ENCODE assay signal across 23 cellular contexts in the genomic region with DNA sequence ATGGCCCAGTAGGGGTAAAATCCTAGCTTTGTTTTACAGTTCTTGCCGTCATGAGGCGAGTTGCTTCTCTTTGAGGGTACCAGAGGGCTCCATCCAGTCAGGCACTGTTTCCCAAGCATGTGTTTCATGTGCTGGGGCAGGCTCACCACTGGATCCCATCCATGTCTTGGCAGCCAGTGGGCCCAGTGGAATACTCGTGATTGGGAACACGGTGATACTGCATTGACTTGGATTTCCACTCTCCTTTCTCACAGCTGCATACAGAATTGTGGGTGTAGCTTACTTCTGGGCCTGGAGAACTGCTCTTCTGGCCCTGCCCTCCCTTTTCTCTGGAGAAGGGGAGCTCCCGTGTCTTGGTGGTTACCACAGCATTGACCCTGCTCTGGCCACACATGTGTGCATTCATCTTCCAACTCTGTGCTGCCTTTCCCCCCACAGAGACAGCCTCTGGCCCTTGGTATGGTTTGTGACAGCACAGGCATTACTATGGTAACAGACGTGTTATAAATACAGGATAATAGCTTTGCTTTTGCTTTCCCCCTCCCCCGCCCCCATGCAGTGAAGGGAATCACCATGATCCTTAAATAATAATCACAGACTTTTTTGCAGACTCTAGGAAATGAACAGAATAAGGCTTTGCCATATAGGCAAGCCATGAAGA. TPM values are rescaled to one million over a fixed set of nuclear protein-coding genes. Genes with fewer than 3 reads are reported as not detected.
DNase-seq lines count a peak whose midpoint lies in the region; TF ChIP-seq lines count a peak whose summit lies in the region.
"Had no signal": no experiment of that assay in that cellular context is flagged by ENCODE, and none has a peak within 500 bp of the region (broad histone marks: within the 10 kb centered on the region; RNA-seq: fewer than 3 reads in every experiment).

No MANE protein-coding gene starts in this region.

- H3K36me3 ChIP-seq in tibial nerve (peaks cover 0 to 6% (median 0%) of the 10 kb centered on the region in 3 donors), SJCRH30 (peaks cover 21% of the 10 kb centered on the region), transverse colon (no peaks in the 10 kb centered on the region)
- H3K36me3 ChIP-seq: stomach had no signal

- TF ChIP-seq CTCF in fibroblast of the aortic adventitia (IDR thresholded peaks at IDR 0.05; ENCODE audit: insufficient read depth, low read length) (no peak), nephron (IDR thresholded peaks at IDR 0.05; ENCODE audit: unreplicated experiment in 3 of 3) (no peak), tibial nerve (IDR thresholded peaks at IDR 0.05) (no peak), transverse colon (IDR thresholded peaks at IDR 0.05) (no peak)

- no peak overlapping the region for H3K4me3 ChIP-seq in fibroblast of the aortic adventitia (ENCODE audit: low read depth, low read length)
- no peak overlapping the region for H3K4me3 ChIP-seq in tibial nerve
- no peak overlapping the region for H3K4me3 ChIP-seq in SJCRH30
- H3K4me3 ChIP-seq in transverse colon = no peak overlapping the region
- H3K4me3 ChIP-seq: GM12878, GM23248, stomach had no signal

- TF ChIP-seq POLR2A in tibial nerve (IDR thresholded peaks at IDR 0.05) (no peak), transverse colon (IDR thresholded peaks at IDR 0.05) (no peak)

- peak overlapping the region; percentile 44 to 81 (median 69) for H3K27ac Mint-ChIP-seq in nephron
- H3K27ac Mint-ChIP-seq: activated CD4-positive, alpha-beta T cell treated with anti-CD3 and anti-CD28 coated beads, Interleukin-2, amount 10 ng/mL, durations not matched to agents 24 days and 14 days; activated naive CD8-positive, alpha-beta T cell treated with anti-CD3 and anti-CD28 coated beads, Interleukin-2, amount 50 U/mL, for 24 hours; mesothelial cell of epicardium; natural killer cell treated with Interleukin-12 subunit alpha and Interleukin-12 subunit beta and Interleukin-15 and Interleukin-18, amount 100 ng/mL, for 72 hours had no signal

- no peak overlapping the region for H3K4me3 Mint-ChIP-seq in nephron
- H3K4me3 Mint-ChIP-seq: activated CD4-positive, alpha-beta T cell treated with anti-CD3 and anti-CD28 coated beads, Interleukin-2, amount 10 ng/mL, durations not matched to agents 24 days and 14 days; activated naive CD8-positive, alpha-beta T cell treated with anti-CD3 and anti-CD28 coated beads, Interleukin-2, amount 50 U/mL, for 24 hours; mesothelial cell of epicardium; natural killer cell treated with Interleukin-12 subunit alpha and Interleukin-12 subunit beta and Interleukin-15 and Interleukin-18, amount 100 ng/mL, for 72 hours had no signal

- intact Hi-C loops in transverse colon (cut with DNase I; ENCODE audit: low total_unique reads) = no loop called here

- WGBS in tibial nerve, 2 donors = 49 to 56% methylated on average over 7 of the region's 7 CpGs
- 74 to 80% methylated on average over 1 to 7 of the region's 7 CpGs for WGBS in transverse colon (ENCODE audit: low coverage in 1 of 2), 2 donors

- no peaks in the 10 kb centered on the region for H3K27me3 ChIP-seq in tibial nerve
- no peaks in the 10 kb centered on the region for H3K27me3 ChIP-seq in SJCRH30
- no peaks in the 10 kb centered on the region for H3K27me3 ChIP-seq in transverse colon
- H3K27me3 ChIP-seq: stomach had no signal

- peaks cover 22% of the 10 kb centered on the region for H3K9me3 Mint-ChIP-seq in nephron
- H3K9me3 Mint-ChIP-seq: natural killer cell treated with Interleukin-12 subunit alpha and Interleukin-12 subunit beta and Interleukin-15 and Interleukin-18, amount 100 ng/mL, for 72 hours had no signal

- peaks cover 26% of the 10 kb centered on the region for H3K4me1 Mint-ChIP-seq in nephron
- H3K4me1 Mint-ChIP-seq: activated CD4-positive, alpha-beta T cell treated with anti-CD3 and anti-CD28 coated beads, Interleukin-2, amount 10 ng/mL, durations not matched to agents 24 days and 14 days; activated naive CD8-positive, alpha-beta T cell treated with anti-CD3 and anti-CD28 coated beads, Interleukin-2, amount 50 U/mL, for 24 hours had no signal

- peak in 2 of 3 experiments; percentile 56 to 74 for DNase-seq in NCI-H1417 (lab: John Stamatoyannopoulos, UW)
- DNase-seq in NCI-H1417 treated with DMSO at 0.1 percent for 48 hours (lab: John Stamatoyannopoulos, UW) = no peak
- peak; percentile 16 for DNase-seq in fibroblast of the aortic adventitia (ENCODE audit: low read depth)
- peak; percentile 61 to 73 for DNase-seq in tibial nerve (ENCODE audit: low spot score in 2 of 2)
- DNase-seq in RPMI8226 = no peak
- DNase-seq in SJCRH30 = no peak
- no peak for DNase-seq in transverse colon
- DNase-seq: activated CD4-positive, alpha-beta T cell treated with anti-CD3 and anti-CD28 coated beads, Interleukin-2, amount 10 ng/mL, durations not matched to agents 24 days and 14 days; activated naive CD8-positive, alpha-beta T cell treated with anti-CD3 and anti-CD28 coated beads, Interleukin-2, amount 50 U/mL, for 24 hours; DMS53; foreskin fibroblast; GM23248; NCI-H2081 treated with DMSO at 0.1 percent for 48 hours; NCI-H524; SIG-M5; stimulated activated CD4-positive, alpha-beta T cell treated with anti-CD3 and anti-CD28 coated beads, Interleukin-12 subunit alpha, Interleukin-12 subunit beta, amount 100 ng/mL, for 4 hours; stomach had no signal

- TF ChIP-seq EP300 in tibial nerve (IDR thresholded peaks at IDR 0.05) = peak in 1 of 2 donors; percentile 67
- no peak for TF ChIP-seq EP300 in transverse colon (IDR thresholded peaks at IDR 0.05; ENCODE audit: low read depth)

- H3K4me1 ChIP-seq in tibial nerve = peaks cover 0 to 16% (median 0%) of the 10 kb centered on the region in 4 donors
- H3K4me1 ChIP-seq in SJCRH30 = peaks cover 6% of the 10 kb centered on the region; the same call in 1 of the 2 replicates
- H3K4me1 ChIP-seq in transverse colon = peaks cover 0 to 3% (median 0%) of the 10 kb centered on the region in 4 donors

- H3K27me3 Mint-ChIP-seq in nephron (ENCODE audit: low read depth) = no peaks in the 10 kb centered on the region
- H3K27me3 Mint-ChIP-seq: activated naive CD8-positive, alpha-beta T cell treated with anti-CD3 and anti-CD28 coated beads, Interleukin-2, amount 50 U/mL, for 24 hours had no signal

- in situ Hi-C loops in transverse colon (cut with MboI; ENCODE audit: low pct_ligation_motif_present in 1 of 4, low pct_unique_long_range_greater_than_20kb in 1 of 4, low sequenced_read_pairs in 3 of 4) = no loop called here

- peaks cover 67% of the 10 kb centered on the region for H3K36me3 Mint-ChIP-seq in nephron (ENCODE audit: low read depth)
- H3K36me3 Mint-ChIP-seq: natural killer cell treated with Interleukin-12 subunit alpha and Interleukin-12 subunit beta and Interleukin-15 and Interleukin-18, amount 100 ng/mL, for 72 hours had no signal

- H3K9me3 ChIP-seq in tibial nerve (peaks cover 0 to 14% (median 0%) of the 10 kb centered on the region in 4 donors), SJCRH30 (replicated peaks) (0 out of 2 replicates have a peak, but pooled peaks cover 3% of the 10 kb centered on the region), transverse colon (peaks cover 4% of the 10 kb centered on the region in 2 donors)

- H3K27ac ChIP-seq in tibial nerve (peak overlapping the region in 1 of 4 donors; percentile 13), SJCRH30 (no peak overlapping the region), transverse colon (no peak overlapping the region)
- H3K27ac ChIP-seq: 22Rv1, GM23248, KMS-11 had no signal

RNA-seq across cellular contexts. Expression of a gene that starts 21.6 kb away (rescaled TPM):
- 7.4 and 7.9 TPM in 2 replicates for total RNA-seq in fibroblast of the aortic adventitia (ENCODE audit: low replicate concordance)
- total RNA-seq in tibial nerve = 10 to 100 TPM in 1 of 4 donors, 1 to 10 TPM in 3; 6.0 to 18.4 (median 6.7) TPM
- 7.0 and 7.8 TPM in 2 replicates for total RNA-seq in SJCRH30 (2014; rRNA removed; shearing (Covaris generic))
- total RNA-seq in transverse colon = 10 to 100 TPM in 1 of 4 donors, 1 to 10 TPM in 3; 2.6 to 15.9 (median 4.6) TPM

RNA-seq across cellular contexts. Expression of a gene that starts 52.2 kb away (rescaled TPM):
- total RNA-seq in fibroblast of the aortic adventitia (ENCODE audit: low replicate concordance) = 10.1 and 14.4 TPM in 2 replicates
- 1 to 10 TPM; 8.2 to 9.4 (median 8.6) TPM for total RNA-seq in tibial nerve
- total RNA-seq in SJCRH30 (2014; rRNA removed; shearing (Covaris generic)) = 9.3 TPM in 2 replicates
- 10 to 100 TPM in 3 of 4 donors, 1 to 10 TPM in 1; 3.0 to 32.5 (median 15.6) TPM for total RNA-seq in transverse colon

Comparison
In these comparisons a context has a peak if more than half of its experiments do, and no peak if none do; other contexts are left out.
1. DNase-seq: peak in NCI-H1417 (2 of 3), fibroblast of the aortic adventitia (single experiment) and tibial nerve (2 of 2); none in NCI-H1417 treated with DMSO at 0.1 percent for 48 hours (single experiment), RPMI8226 (single experiment), SJCRH30 (0 of 2) and transverse colon (single experiment).